ENCODE assay signal across 10 cellular contexts in genomic region chr6:70982747-70983146, GRCh38. TPM values are rescaled to one million over a fixed set of nuclear protein-coding genes. Genes with fewer than 3 reads are reported as not detected.
"Had no signal": no experiment of that assay in that cellular context is flagged by ENCODE, and none has a peak within 500 bp of the region (broad histone marks: within the 10 kb centered on the region; RNA-seq: fewer than 3 reads in every experiment).

No MANE protein-coding gene starts in this region.

- H3K9me3 Mint-ChIP-seq: HFFc6 had no signal

- H3K36me3 ChIP-seq: HAP-1 had no signal

- H3K4me3 ChIP-seq: GM23248, HAP-1 had no signal

- H2AFZ ChIP-seq: GM23248 had no signal

- H3K4me1 ChIP-seq: HAP-1 had no signal

- H3K27ac ChIP-seq: GM23248, HL-60 had no signal

- H3K9me3 ChIP-seq: HAP-1 had no signal

- H3K27ac Mint-ChIP-seq: HFFc6 had no signal

- H3K9ac ChIP-seq: GM23248 had no signal

- H3K4me3 Mint-ChIP-seq: HFFc6 had no signal

- DNase-seq: GM23248, GOT3, H7, HFFc6, IMR-90, KBM-7 had no signal

- ATAC-seq: HCT116 had no signal

RNA-seq across cellular contexts. Expression of gene B3GAT2, which starts 25.9 kb away (rescaled TPM):
- total RNA-seq: GM23248, H4, HFFc6, IMR-90 had no signal
